ENCODE assay signal across 8 cellular contexts in the genomic region with DNA sequence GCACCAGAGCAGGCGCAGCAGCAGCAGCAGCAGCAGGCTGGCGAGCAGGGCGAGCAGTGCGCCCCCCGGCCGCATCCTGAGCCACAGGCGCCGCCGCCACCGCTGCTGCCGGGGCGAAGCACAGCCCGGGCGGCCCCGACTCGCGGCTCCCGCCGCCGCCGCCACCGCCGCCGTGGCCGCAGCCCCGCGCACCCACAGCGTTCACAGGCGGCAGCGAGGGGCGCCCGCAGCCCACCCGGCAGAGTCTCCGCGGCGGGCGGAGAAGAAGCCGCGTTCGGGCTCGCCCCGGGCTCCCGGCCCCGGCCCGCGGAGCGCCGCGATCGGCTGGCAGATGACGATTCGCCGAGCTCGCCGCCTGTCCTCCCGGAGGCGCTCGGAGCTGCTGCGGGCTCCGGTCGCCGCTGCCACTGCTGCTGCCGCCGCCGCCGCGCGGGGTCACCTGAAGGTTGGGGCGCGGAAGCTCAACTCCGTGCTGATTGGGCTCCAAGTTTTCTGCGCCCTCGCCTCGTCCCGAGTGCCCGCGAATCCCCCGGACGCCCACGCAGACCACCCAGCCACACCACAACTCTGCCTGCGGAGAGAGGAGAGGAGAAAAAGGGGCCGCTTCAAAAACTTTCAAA. TPM values are rescaled to one million over a fixed set of nuclear protein-coding genes. Genes with fewer than 3 reads are reported as not detected.
DNase-seq lines count a peak whose midpoint lies in the region; ATAC-seq and TF ChIP-seq lines count a peak whose summit lies in the region.

A gene with protein sequence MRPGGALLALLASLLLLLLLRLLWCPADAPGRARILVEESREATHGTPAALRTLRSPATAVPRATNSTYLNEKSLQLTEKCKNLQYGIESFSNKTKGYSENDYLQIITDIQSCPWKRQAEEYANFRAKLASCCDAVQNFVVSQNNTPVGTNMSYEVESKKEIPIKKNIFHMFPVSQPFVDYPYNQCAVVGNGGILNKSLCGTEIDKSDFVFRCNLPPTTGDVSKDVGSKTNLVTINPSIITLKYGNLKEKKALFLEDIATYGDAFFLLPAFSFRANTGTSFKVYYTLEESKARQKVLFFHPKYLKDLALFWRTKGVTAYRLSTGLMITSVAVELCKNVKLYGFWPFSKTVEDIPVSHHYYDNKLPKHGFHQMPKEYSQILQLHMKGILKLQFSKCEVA (minus strand): TSS at position 415 of the 620 bp plus-strand sequence. CDS start 340 bp downstream, at position 75.

- H2AFZ ChIP-seq in hepatocyte: peak within 1 kb of the TSS; percentile 78

- peaks cover 9% of the 10 kb centered on the region for H3K9me3 Mint-ChIP-seq in activated naive CD8-positive, alpha-beta T cell treated with anti-CD3 and anti-CD28 coated beads, Interleukin-2, amount 50 U/mL, for 24 hours

- H3K4me1 ChIP-seq in hepatocyte (ENCODE audit: insufficient read depth) (peaks cover 8% of the 10 kb centered on the region), gastrocnemius medialis (no peaks in the 10 kb centered on the region)

- H3K27me3 ChIP-seq in hepatocyte (peaks cover 49% of the 10 kb centered on the region), gastrocnemius medialis (peaks cover 14 to 23% (median 21%) of the 10 kb centered on the region in 3 donors)

- WGBS in hepatocyte (ENCODE audit: low lambda C conversion rate, missing lambda C conversion rate): under 1% methylated on average over 56 of the region's 82 CpGs

- H3K36me3 Mint-ChIP-seq in activated naive CD8-positive, alpha-beta T cell treated with anti-CD3 and anti-CD28 coated beads, Interleukin-2, amount 50 U/mL, for 24 hours (ENCODE audit: low read depth): no peaks in the 10 kb centered on the region

- no peak for TF ChIP-seq CTCF in hepatocyte (IDR thresholded peaks at IDR 0.05; ENCODE audit: poor library complexity)
- no peak for TF ChIP-seq CTCF in gastrocnemius medialis (IDR thresholded peaks at IDR 0.05 in 4 of 5, conservative IDR thresholded peaks at IDR 0.05 in 1 of 5)

- intact Hi-C loops in gastrocnemius medialis (cut with DNase I; ENCODE audit: low total_unique reads): loop anchor here (10.0 kb wide), 1 partner anchor 111 kb away; no protein-coding TSS in a partner anchor

- no peak within 1 kb of the TSS for H3K27ac Mint-ChIP-seq in activated naive CD8-positive, alpha-beta T cell treated with anti-CD3 and anti-CD28 coated beads, Interleukin-2, amount 50 U/mL, for 24 hours

- ATAC-seq in activated naive CD8-positive, alpha-beta T cell treated with anti-CD3 and anti-CD28 coated beads, Interleukin-2, amount 50 U/mL, for 24 hours: peak; percentile 48
- ATAC-seq in gastrocnemius medialis (peak in 1 of 2 donors; percentile 64), HG03196 (IDR thresholded peaks at IDR 0.05; ENCODE audit: unreplicated experiment) (no peak)

- H3K27ac ChIP-seq in hepatocyte: no peak within 1 kb of the TSS
- H3K27ac ChIP-seq in gastrocnemius medialis: peak within 1 kb of the TSS in 1 of 4 donors; percentile 19

- H3K79me2 ChIP-seq in hepatocyte: no peaks in the 10 kb centered on the region

- peaks cover 54% of the 10 kb centered on the region for H3K27me3 Mint-ChIP-seq in activated naive CD8-positive, alpha-beta T cell treated with anti-CD3 and anti-CD28 coated beads, Interleukin-2, amount 50 U/mL, for 24 hours

- peak within 1 kb of the TSS; percentile 98 for H3K4me2 ChIP-seq in hepatocyte

- H3K9me3 ChIP-seq in hepatocyte (ENCODE audit: low read depth) (no peaks in the 10 kb centered on the region), gastrocnemius medialis (peaks cover 0 to 2% (median 0%) of the 10 kb centered on the region in 3 donors)

- H3K36me3 ChIP-seq in hepatocyte (replicated peaks; ENCODE audit: insufficient read depth, low read depth) (no peaks in the 10 kb centered on the region), gastrocnemius medialis (no peaks in the 10 kb centered on the region)

- peaks cover 17% of the 10 kb centered on the region for H3K4me1 Mint-ChIP-seq in activated naive CD8-positive, alpha-beta T cell treated with anti-CD3 and anti-CD28 coated beads, Interleukin-2, amount 50 U/mL, for 24 hours

- TF ChIP-seq POLR2A in gastrocnemius medialis (IDR thresholded peaks at IDR 0.05): no peak

- in situ Hi-C loops in gastrocnemius medialis (cut with MboI; ENCODE audit: low sequenced_read_pairs in 4 of 4): no loop called here

- DNase-seq in GM03348 (ENCODE audit: low spot score) (peak; percentile 82), HCEC 1CT (peak; percentile 9), RPMI8226 (peak; percentile 38), hepatocyte (ENCODE audit: low spot score) (peak; percentile 73), gastrocnemius medialis (peak in 1 of 2 donors; percentile 7), NCI-H345 (lab: John Stamatoyannopoulos, UW) (no peak)
- DNase-seq in activated naive CD8-positive, alpha-beta T cell treated with anti-CD3 and anti-CD28 coated beads, Interleukin-2, amount 50 U/mL, for 24 hours: peak; percentile 49

- peak within 1 kb of the TSS; percentile 55 for H3K4me3 ChIP-seq in hepatocyte
- peak within 1 kb of the TSS; percentile 39 to 56 (median 48) for H3K4me3 ChIP-seq in gastrocnemius medialis

- H4K20me1 ChIP-seq in hepatocyte (ENCODE audit: insufficient read depth, poor library complexity, severe bottlenecking): no peaks in the 10 kb centered on the region

- peak within 1 kb of the TSS; percentile 75 for H3K4me3 Mint-ChIP-seq in activated naive CD8-positive, alpha-beta T cell treated with anti-CD3 and anti-CD28 coated beads, Interleukin-2, amount 50 U/mL, for 24 hours

- no peaks in the 10 kb centered on the region for H3K9me2 ChIP-seq in hepatocyte (replicated peaks; ENCODE audit: insufficient read depth)

RNA-seq across cellular contexts. Expression of the gene that starts here (rescaled TPM):
- 0.24 TPM in 1 of 2 replicates, not detected in the other for total RNA-seq in hepatocyte
- 0.10 and 0.94 TPM in 2 replicates for polyA plus RNA-seq in hepatocyte
- under 1 TPM; 0.27 to 0.66 (median 0.44) TPM for total RNA-seq in gastrocnemius medialis

Comparison
In these comparisons a context has a peak if more than half of its experiments do, and no peak if none do; other contexts are left out.
1. Peak in DNase-seq, H3K4me3 ChIP-seq and H3K4me2 ChIP-seq in hepatocyte; RNA of the gene not detected or under 1 TPM.